In the genomic region with DNA sequence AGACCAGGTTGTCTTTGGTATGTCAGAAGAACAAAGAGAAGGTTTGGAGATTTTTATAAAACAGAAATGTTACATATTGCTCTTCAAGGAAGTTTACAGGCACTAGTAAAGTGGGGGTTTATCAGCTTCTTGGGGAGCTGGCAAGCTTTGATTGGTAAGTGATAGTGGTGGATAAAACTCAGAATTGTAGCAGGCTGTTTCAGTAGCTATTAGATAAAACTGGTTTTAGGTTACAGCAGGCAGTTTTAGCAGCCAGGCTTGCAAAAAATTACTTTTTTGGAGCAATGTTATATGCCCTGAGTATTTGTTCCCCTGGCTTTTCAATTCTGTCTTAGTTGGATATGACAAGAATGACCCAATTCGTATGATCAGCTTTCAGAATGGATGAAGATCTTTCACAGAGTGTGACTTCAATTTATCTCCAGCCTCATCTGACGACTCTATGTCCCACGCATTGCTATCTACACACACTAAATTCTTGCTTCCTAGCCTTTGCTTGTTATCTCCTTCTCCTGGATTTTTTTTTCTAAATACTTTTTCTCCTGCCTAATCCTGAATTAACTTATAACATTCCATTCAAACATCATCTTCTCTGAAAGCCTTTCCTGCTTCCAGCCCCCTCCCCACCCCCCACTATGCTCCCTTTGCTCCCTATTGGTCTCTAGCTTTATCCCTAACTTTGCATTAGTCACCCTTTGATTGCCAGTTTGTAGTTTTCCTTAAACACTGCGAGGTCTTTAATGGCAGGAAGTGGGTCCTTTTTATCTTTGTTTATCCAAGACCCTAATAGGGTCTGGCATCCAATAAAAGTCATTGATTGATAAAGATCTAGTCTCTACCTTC, we compare ENCODE assay signal across 9 cellular contexts. TPM values are rescaled to one million over a fixed set of nuclear protein-coding genes. Genes with fewer than 3 reads are reported as not detected.
DNase-seq lines count a peak whose midpoint lies in the region; ATAC-seq and TF ChIP-seq lines count a peak whose summit lies in the region.
"Had no signal": no experiment of that assay in that cellular context is flagged by ENCODE, and none has a peak within 500 bp of the region (broad histone marks: within the 10 kb centered on the region; RNA-seq: fewer than 3 reads in every experiment).

No MANE protein-coding gene starts in this region.

- TF ChIP-seq RAD21 in neural cell (conservative IDR thresholded peaks at IDR 0.05): no peak

- H3K9me3 Mint-ChIP-seq in CD8-positive, alpha-beta memory T cell: no peaks in the 10 kb centered on the region
- peaks cover 5% of the 10 kb centered on the region for H3K9me3 Mint-ChIP-seq in activated naive CD8-positive, alpha-beta T cell treated with anti-CD3 and anti-CD28 coated beads for 36 hours

- ATAC-seq in HG03378 (IDR thresholded peaks at IDR 0.05; ENCODE audit: unreplicated experiment): no peak
- no peak for ATAC-seq in GM18909 (IDR thresholded peaks at IDR 0.05; ENCODE audit: poor library complexity, unreplicated experiment)
- ATAC-seq in HG02870 (IDR thresholded peaks at IDR 0.05; ENCODE audit: unreplicated experiment): no peak

- H3K9ac ChIP-seq in HUES64 (ENCODE audit: low read depth, low read length) (no peak overlapping the region), neural cell (ENCODE audit: low read length) (no peak overlapping the region)

- peaks cover 0 to 21% (median 0%) of the 10 kb centered on the region in 3 donors for H3K36me3 Mint-ChIP-seq in CD8-positive, alpha-beta memory T cell
- H3K36me3 Mint-ChIP-seq in activated naive CD8-positive, alpha-beta T cell treated with anti-CD3 and anti-CD28 coated beads for 36 hours: peaks cover 40% of the 10 kb centered on the region

- POLR2A ChIA-PET in CD8-positive, alpha-beta memory T cell (lab: Charles Lee): no interaction called here

- peaks cover 0 to 1% of the 10 kb centered on the region in 2 donors for H3K27me3 Mint-ChIP-seq in CD8-positive, alpha-beta memory T cell
- H3K27me3 Mint-ChIP-seq in activated naive CD8-positive, alpha-beta T cell treated with anti-CD3 and anti-CD28 coated beads for 36 hours: no peaks in the 10 kb centered on the region

- peaks cover 44% of the 10 kb centered on the region for H3K4me1 ChIP-seq in CD8-positive, alpha-beta memory T cell (ENCODE audit: insufficient read depth, low read length)
- H3K4me1 ChIP-seq in HUES64 (ENCODE audit: insufficient read depth, low read length): peaks cover 23% of the 10 kb centered on the region

- TF ChIP-seq CTCF in neural cell (IDR thresholded peaks at IDR 0.05; ENCODE audit: poor library complexity, severe bottlenecking): no peak

- no peak for DNase-seq in CD8-positive, alpha-beta memory T cell
- no peak for DNase-seq in activated naive CD8-positive, alpha-beta T cell treated with anti-CD3 and anti-CD28 coated beads for 36 hours
- DNase-seq in HK-2 (ENCODE audit: unreplicated experiment): no peak

- H3K4me3 Mint-ChIP-seq in CD8-positive, alpha-beta memory T cell: peak overlapping the region in 5 of 7 donors; percentile 94 to 99 (median 99)
- H3K4me3 Mint-ChIP-seq in activated naive CD8-positive, alpha-beta T cell treated with anti-CD3 and anti-CD28 coated beads for 36 hours: peak overlapping the region; percentile 25

- no peaks in the 10 kb centered on the region for H3K27me3 ChIP-seq in CD8-positive, alpha-beta memory T cell (ENCODE audit: insufficient read depth, low read length, poor library complexity, severe bottlenecking)
- H3K27me3 ChIP-seq in HUES64 (ENCODE audit: insufficient read depth, low read length) (peaks cover 39% of the 10 kb centered on the region), neural cell (ENCODE audit: insufficient read depth, low read depth, low read length) (no peaks in the 10 kb centered on the region)
- H3K27me3 ChIP-seq: heart left ventricle had no signal

- no peaks in the 10 kb centered on the region for H4K20me1 ChIP-seq in neural cell (ENCODE audit: insufficient read depth)

- 27% methylated on average over 4 of the region's 4 CpGs for WGBS in HUES64

- H3K36me3 ChIP-seq in CD8-positive, alpha-beta memory T cell (ENCODE audit: insufficient read depth, low read length): peaks cover 4% of the 10 kb centered on the region
- H3K36me3 ChIP-seq in HUES64 (ENCODE audit: insufficient read depth, low read length) (peaks cover 11% of the 10 kb centered on the region), neural cell (ENCODE audit: insufficient read depth, low read length) (no peaks in the 10 kb centered on the region)

- peaks cover 44 to 59% (median 46%) of the 10 kb centered on the region in 3 donors for H3K4me1 Mint-ChIP-seq in CD8-positive, alpha-beta memory T cell
- H3K4me1 Mint-ChIP-seq in activated naive CD8-positive, alpha-beta T cell treated with anti-CD3 and anti-CD28 coated beads for 36 hours: peaks cover 71% of the 10 kb centered on the region

- no peaks in the 10 kb centered on the region for H3K9me2 ChIP-seq in neural cell (ENCODE audit: insufficient read depth, low read length)

- peak overlapping the region; percentile 72 for H3K4me3 ChIP-seq in CD8-positive, alpha-beta memory T cell (ENCODE audit: low read length)
- H3K4me3 ChIP-seq in HUES64 (ENCODE audit: low read length): peak overlapping the region; percentile 77; the same call in 1 of the 2 replicates
- no peak overlapping the region for H3K4me3 ChIP-seq in neural cell (ENCODE audit: low read length)

- H3K27ac Mint-ChIP-seq in CD8-positive, alpha-beta memory T cell: peak overlapping the region in 7 of 8 donors; percentile 17 to 99 (median 96)
- peak overlapping the region; percentile 98 for H3K27ac Mint-ChIP-seq in activated naive CD8-positive, alpha-beta T cell treated with anti-CD3 and anti-CD28 coated beads for 36 hours

- peak overlapping the region; percentile 12 for H2AFZ ChIP-seq in neural cell (ENCODE audit: low read depth, low read length)

- no peaks in the 10 kb centered on the region for H3K9me3 ChIP-seq in CD8-positive, alpha-beta memory T cell (ENCODE audit: low read length)
- H3K9me3 ChIP-seq in HUES64 (ENCODE audit: insufficient read depth, low read depth, low read length) (no peaks in the 10 kb centered on the region), neural cell (ENCODE audit: low read length) (no peaks in the 10 kb centered on the region)
- H3K9me3 ChIP-seq: heart left ventricle had no signal

- CTCF ChIA-PET in CD8-positive, alpha-beta memory T cell (lab: Charles Lee): interaction anchor here (1.5 to 5.5 kb wide), 7 partner anchors 9 to 139 kb away, joined by 4 to 23 read pairs (median 6); no protein-coding TSS in a partner anchor

- H3K4me2 ChIP-seq in neural cell (ENCODE audit: low read length): no peak overlapping the region

- H3F3A ChIP-seq in neural cell (ENCODE audit: insufficient read depth, low read length, poor library complexity, severe bottlenecking): no peaks in the 10 kb centered on the region

- TF ChIP-seq EP300 in neural cell (conservative IDR thresholded peaks at IDR 0.05; ENCODE audit: poor library complexity, severe bottlenecking): no peak

- H3K27ac ChIP-seq in CD8-positive, alpha-beta memory T cell (ENCODE audit: low read depth, low read length): peak overlapping the region; percentile 58
- H3K27ac ChIP-seq in HUES64 (ENCODE audit: low read depth, low read length) (no peak overlapping the region), neural cell (ENCODE audit: low read length) (no peak overlapping the region)

- peaks cover 17% of the 10 kb centered on the region for H3K79me2 ChIP-seq in neural cell (replicated peaks; ENCODE audit: insufficient read depth, low read length)

TF ChIP-seq in neural cell, 6 proteins besides CTCF, POLR2A, EP300 and RAD21 (continues in another document):
- TF ChIP-seq POLR2AphosphoS5 (IDR thresholded peaks at IDR 0.05) (no peak), EZH2 (IDR thresholded peaks at IDR 0.05; ENCODE audit: borderline replicate concordance, insufficient read depth, low read length, poor library complexity, severe bottlenecking) (no peak), MXI1 (conservative IDR thresholded peaks at IDR 0.05; ENCODE audit: poor library complexity, severe bottlenecking) (no peak), SMC3 (conservative IDR thresholded peaks at IDR 0.05; ENCODE audit: poor library complexity) (no peak)

RNA-seq across cellular contexts. Expression of a gene that starts 1.0 kb away (rescaled TPM):
- total RNA-seq in CD8-positive, alpha-beta memory T cell: 10 to 100 TPM; 75.4 to 76.8 TPM
- polyA plus RNA-seq in CD8-positive, alpha-beta memory T cell: 21.0 TPM
- 38.0 TPM for polyA plus RNA-seq in HUES64 (2013, experiment 1 of 2)
- polyA plus RNA-seq in HUES64 (2013, experiment 2 of 2): 44.1 TPM
- total RNA-seq in activated naive CD8-positive, alpha-beta T cell treated with anti-CD3 and anti-CD28 coated beads for 36 hours: 10 to 100 TPM; 72.9 to 75.1 TPM
- polyA plus RNA-seq in neural cell: 10.0 and 11.7 TPM in 2 replicates
- 7.9 and 9.0 TPM in 2 replicates for polyA minus RNA-seq in neural cell

RNA-seq across cellular contexts. Expression of a gene that starts 5.1 kb away (rescaled TPM):
- 100 to 1,000 TPM; 200 to 210 TPM for total RNA-seq in CD8-positive, alpha-beta memory T cell
- 192 TPM for polyA plus RNA-seq in CD8-positive, alpha-beta memory T cell
- 20.1 TPM for polyA plus RNA-seq in HUES64 (2013, experiment 1 of 2)
- polyA plus RNA-seq in HUES64 (2013, experiment 2 of 2): 19.5 TPM
- total RNA-seq in activated naive CD8-positive, alpha-beta T cell treated with anti-CD3 and anti-CD28 coated beads for 36 hours: 100 to 1,000 TPM; 180 to 198 TPM
- 12.5 and 14.0 TPM in 2 replicates for polyA plus RNA-seq in neural cell
- 49.4 and 52.2 TPM in 2 replicates for polyA minus RNA-seq in neural cell

RNA-seq across cellular contexts. Expression of a gene that starts 51.4 kb away (rescaled TPM):
- 10 to 100 TPM; 61.1 to 61.4 TPM for total RNA-seq in CD8-positive, alpha-beta memory T cell
- polyA plus RNA-seq in CD8-positive, alpha-beta memory T cell: 1.3 TPM
- polyA plus RNA-seq in HUES64 (2013, experiment 1 of 2): 30.5 TPM
- 25.5 TPM for polyA plus RNA-seq in HUES64 (2013, experiment 2 of 2)
- 10 to 100 TPM; 75.3 to 79.3 TPM for total RNA-seq in activated naive CD8-positive, alpha-beta T cell treated with anti-CD3 and anti-CD28 coated beads for 36 hours
- polyA plus RNA-seq in neural cell: 3.6 and 6.2 TPM in 2 replicates
- 2.7 and 3.5 TPM in 2 replicates for polyA minus RNA-seq in neural cell
